ENCODE assay signal across 8 cellular contexts in the genomic region with DNA sequence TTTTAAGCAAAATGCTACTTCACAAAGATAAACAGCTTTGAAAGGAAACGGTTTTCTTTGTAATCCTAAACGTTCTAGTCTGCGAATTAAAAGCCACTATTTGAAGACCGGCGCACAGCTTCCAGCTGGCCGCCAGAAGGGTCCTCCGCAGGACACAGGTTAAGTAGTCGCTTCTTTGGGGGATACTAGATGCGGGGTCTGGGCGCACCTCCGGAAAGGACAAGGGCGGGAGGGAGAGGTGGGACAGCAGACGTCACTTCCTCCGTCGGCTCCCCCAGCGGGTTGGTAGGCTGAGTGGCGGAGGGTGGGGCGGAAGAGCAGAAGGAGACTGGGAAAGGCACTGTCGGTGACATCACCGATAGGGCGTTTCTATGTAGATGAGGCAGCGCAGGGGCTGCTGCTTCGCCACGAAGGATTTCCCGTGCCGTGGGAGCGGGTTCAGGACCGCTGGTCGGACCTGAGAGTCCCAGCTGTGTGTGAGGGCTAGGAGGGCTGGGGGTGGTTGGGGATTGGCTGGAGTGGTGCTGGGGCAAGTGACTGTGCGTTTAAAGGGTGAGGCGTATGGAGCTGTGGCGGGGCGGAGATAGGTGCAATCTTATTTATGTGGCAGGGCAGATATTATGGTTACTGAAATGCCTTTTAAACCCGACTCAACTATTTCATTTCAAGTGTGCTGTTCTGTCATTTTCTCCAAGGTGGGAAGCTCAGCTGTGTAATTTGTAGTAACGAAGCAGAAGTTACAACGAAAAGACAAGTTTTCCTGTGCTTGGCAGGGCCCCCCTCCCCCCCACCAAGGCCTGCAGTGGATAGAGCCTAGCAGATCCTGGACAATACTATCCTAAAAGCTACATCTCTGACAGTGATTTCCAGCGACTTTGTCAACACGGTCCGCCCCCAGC.
DNase-seq lines count a peak whose midpoint lies in the region; ATAC-seq, FAIRE-seq and TF ChIP-seq lines count a peak whose summit lies in the region.
"Not testable (repeated sequence)": the region's sequence is repeated elsewhere in the genome, so short reads cannot be mapped to it uniquely, and the experiment has no call there.

No MANE protein-coding gene starts in this region.

- TSS peak; percentile 99 for BruUV-seq in A673 (replicated peaks; lab: Mats Ljungman, UMichigan)

- DNase-seq in A673 (ENCODE audit: low spot score) (peak; percentile 98), NCI-H187 (lab: John Stamatoyannopoulos, UW) (peak; percentile 77 to 81), T-helper 1 cell (peak in 4 of 5 donors; percentile 28 to 94 (median 36)), astrocyte (ENCODE audit: low read depth) (peak; percentile 97), right atrium auricular region (ENCODE audit: low spot score) (peak; percentile 70), posterior vena cava (ENCODE audit: low spot score) (peak; percentile 93)

- H3K36me3 Mint-ChIP-seq in astrocyte (ENCODE audit: low read depth, unreplicated experiment): not testable (repeated sequence)

- peak overlapping the region; percentile 100 for H3K27ac Mint-ChIP-seq in astrocyte (ENCODE audit: unreplicated experiment)

- intact Hi-C loops in A673 (cut with micrococcal nuclease; ENCODE audit: unreplicated experiment); posterior vena cava (cut with DNase I): not testable (repeated sequence)

- not testable (repeated sequence) for H3K9me3 ChIP-seq in A673 (ENCODE audit: low read depth, low read length, poor library complexity, severe bottlenecking); astrocyte (ENCODE audit: insufficient read depth, low read depth, low read length); right atrium auricular region

- H3K79me2 ChIP-seq in astrocyte (ENCODE audit: insufficient read depth, low read length): not testable (repeated sequence)

- not testable (repeated sequence) for H3K4me1 Mint-ChIP-seq in astrocyte (ENCODE audit: low read depth, unreplicated experiment)

- H3K4me3 ChIP-seq in A673 (ENCODE audit: low read depth, low read length, poor library complexity, severe bottlenecking) (peak overlapping the region; percentile 43), astrocyte (ENCODE audit: insufficient read depth, low read depth, low read length) (peak overlapping the region; percentile 52), right atrium auricular region (peak overlapping the region; percentile 43 to 53)

- ATAC-seq in GM18520 (IDR thresholded peaks at IDR 0.05; ENCODE audit: unreplicated experiment) (peak; percentile 78), HG02981 (IDR thresholded peaks at IDR 0.05; ENCODE audit: unreplicated experiment) (peak; percentile 96)

- not testable (repeated sequence) for H3K36me3 ChIP-seq in A673 (ENCODE audit: insufficient read depth, low read length, poor library complexity, severe bottlenecking); astrocyte (ENCODE audit: insufficient read depth, low read length); right atrium auricular region

- not testable (repeated sequence) for H3K4me1 ChIP-seq in A673 (ENCODE audit: insufficient read depth, low read length, poor library complexity, severe bottlenecking); astrocyte (ENCODE audit: insufficient read depth, low read length); right atrium auricular region

- not testable (repeated sequence) for H3K27me3 ChIP-seq in A673 (replicated peaks; ENCODE audit: insufficient read depth, low read depth, low read length, poor library complexity); astrocyte (ENCODE audit: insufficient read depth, low read length); right atrium auricular region

- not testable (repeated sequence) for H3K27me3 Mint-ChIP-seq in astrocyte (ENCODE audit: low read depth, unreplicated experiment)

- H3K4me3 Mint-ChIP-seq in astrocyte (ENCODE audit: unreplicated experiment): peak overlapping the region; percentile 92

- not testable (repeated sequence) for FAIRE-seq in astrocyte (lab: Jason Lieb, UNC)

- peak overlapping the region; percentile 87 for H3K9ac ChIP-seq in astrocyte (ENCODE audit: low read length)

- POLR2A ChIA-PET in A673 (lab: Charles Lee; ENCODE audit: low non-redundant PET): interaction anchor here (0.6 to 1.0 kb wide), 3 partner anchors 8 to 929 kb away, joined by 7 to 15 read pairs (median 15); no protein-coding TSS in a partner anchor

- not testable (repeated sequence) for H3K9me3 Mint-ChIP-seq in astrocyte (ENCODE audit: unreplicated experiment)

- CTCF ChIA-PET in A673 (lab: Charles Lee): not testable (repeated sequence)

- H3K4me2 ChIP-seq in astrocyte (ENCODE audit: low read length): peak overlapping the region; percentile 75

- not testable (repeated sequence) for H4K20me1 ChIP-seq in astrocyte (ENCODE audit: insufficient read depth, low read length)

- H2AFZ ChIP-seq in astrocyte (ENCODE audit: low read depth, low read length): peak overlapping the region; percentile 66

- peak overlapping the region; percentile 96 for H3K27ac ChIP-seq in A673 (ENCODE audit: low read depth, low read length, poor library complexity, severe bottlenecking)
- H3K27ac ChIP-seq in astrocyte (ENCODE audit: low read depth, low read length): peak overlapping the region; percentile 92
- peak overlapping the region; percentile 87 to 92 for H3K27ac ChIP-seq in right atrium auricular region

- not testable (repeated sequence) for TF ChIP-seq CTCF in A673 (conservative IDR thresholded peaks at IDR 0.05; ENCODE audit: low read depth, low read length); astrocyte (IDR thresholded peaks at IDR 0.05; ENCODE audit: insufficient read depth, low read depth, low read length); right atrium auricular region (IDR thresholded peaks at IDR 0.05)

Comparison
In these comparisons a context has a peak if more than half of its experiments do, and no peak if none do; other contexts are left out.
1. Peak in every context shown above with its lines: DNase-seq, ATAC-seq, H3K4me3 ChIP-seq and H3K27ac ChIP-seq.
2. DNase-seq: peak in every context shown above with its lines; median percentile 98 in A673; 97 in astrocyte; 93 in posterior vena cava; 79 in NCI-H187; 70 in right atrium auricular region; 36 in T-helper 1 cell.